ENCODE assay signal across 37 cellular contexts in the genomic region with DNA sequence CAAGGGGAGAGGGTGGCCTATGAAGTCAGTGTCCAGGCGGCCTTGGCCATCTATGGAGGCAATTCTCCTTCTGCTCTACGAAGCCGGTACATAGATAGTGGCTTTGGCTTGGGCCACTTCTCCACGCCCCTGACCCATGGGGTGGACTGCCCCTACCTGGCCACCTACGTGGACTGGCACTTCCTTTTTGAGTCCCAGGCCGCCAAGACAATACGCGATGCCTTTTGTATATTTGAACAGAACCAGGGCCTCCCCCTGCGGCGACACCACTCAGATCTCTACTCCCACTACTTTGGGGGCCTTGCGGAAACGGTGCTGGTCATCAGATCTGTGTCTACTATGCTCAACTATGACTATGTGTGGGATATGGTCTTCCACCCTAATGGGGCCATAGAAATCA. TPM values are rescaled to one million over a fixed set of nuclear protein-coding genes. Genes with fewer than 3 reads are reported as not detected.
"Had no signal": no experiment of that assay in that cellular context is flagged by ENCODE, and none has a peak within 500 bp of the region (broad histone marks: within the 10 kb centered on the region; RNA-seq: fewer than 3 reads in every experiment).

No MANE protein-coding gene starts in this region.

- H3K4me1 ChIP-seq: adrenal gland, breast epithelium had no signal

- ATAC-seq: activated CD8-positive, alpha-beta T cell treated with anti-CD3 and anti-CD28 coated beads for 36 hours; activated naive CD4-positive, alpha-beta T cell treated with anti-CD3 and anti-CD28 coated beads, Interleukin-2, amount 50 U/mL, for 72 hours; activated T-cell treated with anti-CD3 and anti-CD28 coated beads, Interleukin-2, amount 50 U/mL, for 4 hours; activated T-cell treated with anti-CD3 and anti-CD28 coated beads, Interleukin-2, amount 50 U/mL, for 72 hours; activated T-helper 17 cell treated with anti-CD3 and anti-CD28 coated beads, Interleukin-2, amount 50 U/mL, for 72 hours; body of pancreas had no signal

- FAIRE-seq: astrocyte, TTC549 had no signal

- H3K4me3 ChIP-seq: adrenal gland, body of pancreas, breast epithelium had no signal

- H3K36me3 ChIP-seq: adrenal gland, brain microvascular endothelial cell, breast epithelium had no signal

- H3K27me3 ChIP-seq: adrenal gland, body of pancreas, brain microvascular endothelial cell, breast epithelium had no signal

- DNase-seq: activated B cell treated with CpG ODN at 0.5 μM for 24 hours; activated CD4-positive, alpha-beta memory T cell treated with anti-CD3 and anti-CD28 coated beads for 36 hours; activated CD4-positive, alpha-beta T cell treated with anti-CD3 and anti-CD28 coated beads for 4 hours; activated CD4-positive, alpha-beta T cell treated with anti-CD3 and anti-CD28 coated beads, Interleukin-2, amount 10 ng/mL, durations not matched to agents 24 days and 14 days; activated CD4-positive, alpha-beta T cell treated with anti-CD3 and anti-CD28 coated beads, Interleukin-2, amount 50 U/mL, for 1 hour; activated CD4-positive, alpha-beta T cell treated with anti-CD3 and anti-CD28 coated beads, Interleukin-2, amount 50 U/mL, for 4 hours; activated CD4-positive, CD25-positive, alpha-beta regulatory T cell treated with anti-CD3 and anti-CD28 coated beads, Interleukin-2, amount 50 U/mL, for 72 hours; activated CD8-positive, alpha-beta memory T cell treated with anti-CD3 and anti-CD28 coated beads, Interleukin-2, amount 50 U/mL, for 4 hours; activated CD8-positive, alpha-beta T cell treated with anti-CD3 and anti-CD28 coated beads for 36 hours; activated effector memory CD4-positive, alpha-beta T cell treated with anti-CD3 and anti-CD28 coated beads, Interleukin-2, amount 50 U/mL, for 16 hours; activated gamma-delta T cell treated with Interleukin-2 at 50 U/mL for 16 hours; activated naive CD4-positive, alpha-beta T cell; activated naive CD4-positive, alpha-beta T cell treated with anti-CD3 and anti-CD28 coated beads for 36 hours; activated naive CD4-positive, alpha-beta T cell treated with anti-CD3 and anti-CD28 coated beads, Interleukin-2, amount 50 U/mL, for 16 hours; activated naive CD8-positive, alpha-beta T cell treated with anti-CD3 and anti-CD28 coated beads for 36 hours; activated T-cell treated with anti-CD3 and anti-CD28 coated beads for 4 hours; activated T-cell treated with anti-CD3 and anti-CD28 coated beads, Interleukin-2, amount 50 U/mL, for 1 hour; activated T-cell treated with anti-CD3 and anti-CD28 coated beads, Interleukin-2, amount 50 U/mL, for 4 hours; activated T-cell treated with anti-CD3 and anti-CD28 coated beads, Interleukin-2, amount 50 U/mL, for 72 hours; adrenal gland; amniotic stem cell; aorta; body of pancreas; brain microvascular endothelial cell; central memory CD4-positive, alpha-beta T cell; T-helper 1 cell; T-helper 2 cell; T-helper 9 cell had no signal

- H3K9me3 ChIP-seq: adrenal gland, body of pancreas, breast epithelium had no signal

- H3K27ac ChIP-seq: adrenal gland, body of pancreas, brain microvascular endothelial cell, breast epithelium, VCaP had no signal

RNA-seq across cellular contexts. Expression of gene G6PC1, which starts 32.3 kb away (rescaled TPM):
- total RNA-seq: activated B cell treated with CpG ODN at 0.5 μM for 24 hours; activated CD4-positive, alpha-beta memory T cell treated with anti-CD3 and anti-CD28 coated beads for 36 hours; activated CD4-positive, alpha-beta T cell treated with anti-CD3 and anti-CD28 coated beads, Interleukin-2, amount 10 ng/mL, durations not matched to agents 24 days and 14 days; activated CD8-positive, alpha-beta memory T cell treated with anti-CD3 and anti-CD28 coated beads for 36 hours; activated CD8-positive, alpha-beta T cell treated with anti-CD3 and anti-CD28 coated beads for 36 hours; activated naive CD4-positive, alpha-beta T cell treated with anti-CD3 and anti-CD28 coated beads for 36 hours; activated naive CD4-positive, alpha-beta T cell treated with anti-CD3 and anti-CD28 coated beads, Interleukin-2, amount 50 U/mL, for 72 hours; activated naive CD8-positive, alpha-beta T cell treated with anti-CD3 and anti-CD28 coated beads for 36 hours; activated T-cell treated with anti-CD3 and anti-CD28 coated beads, Interleukin-2, amount 50 U/mL, for 72 hours; activated T-helper 1 cell treated with anti-CD3 and anti-CD28 coated beads, Interleukin-12 subunit alpha, Interleukin-12 subunit beta, Interleukin-2, Interleukin-4 antibody, amounts not matched to agents 30 ng/mL and 10 ng/mL and 1 ng/mL, durations not matched to agents 14 hours and 24 hours and 36 hours; activated T-helper 17 cell treated with anti-CD3 and anti-CD28 coated beads, Interleukin-2, amount 50 U/mL, for 72 hours; aorta; astrocyte; breast epithelium; cardiac septum had no signal
